8 cellular contexts compared by ENCODE assay signal in the genomic region with DNA sequence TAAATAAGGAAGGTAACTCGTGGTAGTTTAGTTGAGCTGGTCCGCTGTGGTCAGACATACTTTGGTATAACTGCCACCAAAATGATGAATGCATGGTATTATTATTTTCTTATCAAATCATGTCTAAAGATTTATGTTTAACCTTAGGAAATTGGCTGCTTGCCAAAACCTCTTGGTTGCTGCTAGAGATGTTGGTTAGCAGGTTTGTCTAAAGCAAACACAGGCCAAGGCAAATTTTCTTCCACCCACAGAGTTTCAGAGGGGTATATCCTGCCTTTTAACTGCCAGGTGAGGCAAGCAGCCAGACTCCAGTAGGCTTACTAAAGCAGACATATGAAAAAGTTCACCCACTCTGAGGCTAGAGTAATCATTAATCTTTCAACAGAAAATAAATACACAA.
DNase-seq lines count a peak whose midpoint lies in the region; ATAC-seq and TF ChIP-seq lines count a peak whose summit lies in the region.

No MANE protein-coding gene starts in this region.

- TF ChIP-seq CTCF in fibroblast of the aortic adventitia (IDR thresholded peaks at IDR 0.05; ENCODE audit: insufficient read depth, low read length): no peak

- no peak overlapping the region for H3K4me3 ChIP-seq in fibroblast of the aortic adventitia (ENCODE audit: low read depth, low read length)

- DNase-seq in NCI-H2196 (lab: John Stamatoyannopoulos, UW; ENCODE audit: unreplicated experiment) (peak; percentile 52), fibroblast of the aortic adventitia (ENCODE audit: low read depth) (peak; percentile 94), T-helper 9 cell (no peak), posterior vena cava (ENCODE audit: low spot score) (no peak), activated gamma-delta T cell (lab: John Stamatoyannopoulos, UW) (no peak)
- no peak for DNase-seq in activated naive CD4-positive, alpha-beta T cell treated with Interleukin-2 at 50 U/mL for 16 hours

- ATAC-seq in GM18502 (IDR thresholded peaks at IDR 0.05; ENCODE audit: poor library complexity, unreplicated experiment) (peak; percentile 76), HG02973 (IDR thresholded peaks at IDR 0.05; ENCODE audit: unreplicated experiment) (peak; percentile 97)

- intact Hi-C loops in posterior vena cava (cut with DNase I): no loop called here

Comparison
In these comparisons a context has a peak if more than half of its experiments do, and no peak if none do; other contexts are left out.
1. DNase-seq: peak in NCI-H2196 (single experiment) and fibroblast of the aortic adventitia (single experiment); none in T-helper 9 cell (single experiment), posterior vena cava (single experiment), activated gamma-delta T cell (single experiment) and activated naive CD4-positive, alpha-beta T cell treated with Interleukin-2 at 50 U/mL for 16 hours (single experiment).